1 cellular context compared by ENCODE assay signal in the genomic region with DNA sequence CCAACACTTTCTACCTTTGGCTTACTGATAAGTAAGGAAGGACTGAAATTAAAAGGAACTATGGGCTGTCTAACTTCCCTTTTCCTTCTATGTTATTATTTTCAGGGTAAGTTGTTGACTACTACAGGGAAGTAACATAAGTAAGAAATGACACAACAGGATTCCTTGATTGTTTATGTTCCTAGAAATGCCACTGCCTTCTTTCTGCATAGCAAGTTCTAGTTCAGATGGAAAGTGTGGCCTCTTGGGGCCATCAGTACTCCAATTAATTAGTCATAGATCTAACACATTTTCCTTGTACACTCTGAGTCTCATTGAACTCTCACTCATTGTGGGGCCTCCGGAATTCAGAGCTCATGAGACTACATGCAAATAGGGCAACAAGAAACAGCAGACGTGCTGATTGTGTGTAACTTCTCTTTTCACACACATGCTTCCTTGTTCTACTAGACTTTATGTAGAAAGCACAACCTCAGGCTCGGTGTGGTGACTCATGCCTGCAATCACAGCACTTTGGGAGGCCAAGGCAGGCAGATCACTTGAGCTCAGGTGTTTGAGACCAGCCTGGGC.
TF ChIP-seq lines count a peak whose summit lies in the region.

No MANE protein-coding gene starts in this region.

TF ChIP-seq in WTC11, 78 proteins besides CTCF, POLR2A, EP300 and RAD21 (continued from another document):
- TF ChIP-seq, protein P1, sequence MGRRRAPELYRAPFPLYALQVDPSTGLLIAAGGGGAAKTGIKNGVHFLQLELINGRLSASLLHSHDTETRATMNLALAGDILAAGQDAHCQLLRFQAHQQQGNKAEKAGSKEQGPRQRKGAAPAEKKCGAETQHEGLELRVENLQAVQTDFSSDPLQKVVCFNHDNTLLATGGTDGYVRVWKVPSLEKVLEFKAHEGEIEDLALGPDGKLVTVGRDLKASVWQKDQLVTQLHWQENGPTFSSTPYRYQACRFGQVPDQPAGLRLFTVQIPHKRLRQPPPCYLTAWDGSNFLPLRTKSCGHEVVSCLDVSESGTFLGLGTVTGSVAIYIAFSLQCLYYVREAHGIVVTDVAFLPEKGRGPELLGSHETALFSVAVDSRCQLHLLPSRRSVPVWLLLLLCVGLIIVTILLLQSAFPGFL (CRISPR knock-in tag; IDR thresholded peaks at IDR 0.05; ENCODE audit: borderline replicate concordance) = no peak
- no peak for TF ChIP-seq TEAD4 (CRISPR knock-in tag; IDR thresholded peaks at IDR 0.05)
- TF ChIP-seq ZNF317 (CRISPR knock-in tag; IDR thresholded peaks at IDR 0.05; ENCODE audit: borderline replicate concordance, low read depth) = no peak
- TF ChIP-seq, protein P2, sequence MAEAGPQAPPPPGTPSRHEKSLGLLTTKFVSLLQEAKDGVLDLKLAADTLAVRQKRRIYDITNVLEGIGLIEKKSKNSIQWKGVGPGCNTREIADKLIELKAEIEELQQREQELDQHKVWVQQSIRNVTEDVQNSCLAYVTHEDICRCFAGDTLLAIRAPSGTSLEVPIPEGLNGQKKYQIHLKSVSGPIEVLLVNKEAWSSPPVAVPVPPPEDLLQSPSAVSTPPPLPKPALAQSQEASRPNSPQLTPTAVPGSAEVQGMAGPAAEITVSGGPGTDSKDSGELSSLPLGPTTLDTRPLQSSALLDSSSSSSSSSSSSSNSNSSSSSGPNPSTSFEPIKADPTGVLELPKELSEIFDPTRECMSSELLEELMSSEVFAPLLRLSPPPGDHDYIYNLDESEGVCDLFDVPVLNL (CRISPR knock-in tag; IDR thresholded peaks at IDR 0.05; ENCODE audit: borderline replicate concordance, low read depth) = no peak
- no peak for TF ChIP-seq PRRX2 (CRISPR knock-in tag; IDR thresholded peaks at IDR 0.05)
TF ChIP-seq in WTC11: peak in this region for 0.
